ENCODE assay signal across 8 cellular contexts in genomic region chr2:237966250-237966564, GRCh38. TPM values are rescaled to one million over a fixed set of nuclear protein-coding genes. Genes with fewer than 3 reads are reported as not detected.
DNase-seq lines count a peak whose midpoint lies in the region; ATAC-seq and TF ChIP-seq lines count a peak whose summit lies in the region.

No MANE protein-coding gene starts in this region.

- peaks cover 27 to 35% of the 10 kb centered on the region in 2 donors for H3K4me1 ChIP-seq in thyroid gland

- TF ChIP-seq POLR2A in thyroid gland (IDR thresholded peaks at IDR 0.05): no peak

- ATAC-seq in activated T-helper 17 cell treated with anti-CD3 and anti-CD28 coated beads, Interleukin-2, amount 50 U/mL, for 72 hours (replicated peaks): no peak
- no peak for ATAC-seq in HG02588 (IDR thresholded peaks at IDR 0.05; ENCODE audit: unreplicated experiment)

- intact Hi-C loops in thyroid gland (cut with DNase I): loop anchor here (2.0 to 10.0 kb wide), 3 partner anchors 95 to 289 kb away; partner anchors contain the start of genes RAMP1 and SCLY

- H3K9me3 Mint-ChIP-seq in activated naive CD4-positive, alpha-beta T cell treated with anti-CD3 and anti-CD28 coated beads, Interleukin-2, amount 10 ng/mL, durations not matched to agents 7 days and 5 days: peaks cover 18% of the 10 kb centered on the region
- peaks cover 7% of the 10 kb centered on the region for H3K9me3 Mint-ChIP-seq in activated T-helper 17 cell treated with anti-CD3 and anti-CD28 coated beads, Interleukin-2, amount 50 U/mL, for 72 hours

- H3K27me3 Mint-ChIP-seq in activated naive CD4-positive, alpha-beta T cell treated with anti-CD3 and anti-CD28 coated beads, Interleukin-2, amount 10 ng/mL, durations not matched to agents 7 days and 5 days: no peaks in the 10 kb centered on the region
- no peaks in the 10 kb centered on the region for H3K27me3 Mint-ChIP-seq in activated T-helper 17 cell treated with anti-CD3 and anti-CD28 coated beads, Interleukin-2, amount 50 U/mL, for 72 hours

- CTCF ChIA-PET in activated naive CD4-positive, alpha-beta T cell treated with anti-CD3 and anti-CD28 coated beads, Interleukin-2, amount 10 ng/mL, durations not matched to agents 7 days and 5 days (lab: Charles Lee): no interaction called here

- peak overlapping the region; percentile 93 for H3K4me3 ChIP-seq in kidney epithelial cell (ENCODE audit: low read depth, low read length)
- H3K4me3 ChIP-seq in thyroid gland (replicated peaks in 1 of 3): peak overlapping the region in 2 of 3 donors; percentile 29 to 57

- H3K36me3 ChIP-seq in kidney epithelial cell (ENCODE audit: control insufficient read depth, insufficient read depth, low read length) (no peaks in the 10 kb centered on the region), thyroid gland (no peaks in the 10 kb centered on the region)

- TF ChIP-seq CTCF in kidney epithelial cell (IDR thresholded peaks at IDR 0.05; ENCODE audit: insufficient read depth, low read length, poor library complexity, severe bottlenecking) (no peak), thyroid gland (IDR thresholded peaks at IDR 0.05) (no peak)

- H3K27ac Mint-ChIP-seq in activated naive CD4-positive, alpha-beta T cell treated with anti-CD3 and anti-CD28 coated beads, Interleukin-2, amount 10 ng/mL, durations not matched to agents 7 days and 5 days: peak overlapping the region; percentile 71
- H3K27ac Mint-ChIP-seq in activated T-helper 17 cell treated with anti-CD3 and anti-CD28 coated beads, Interleukin-2, amount 50 U/mL, for 72 hours: peak overlapping the region; percentile 50

- no peak for DNase-seq in activated naive CD4-positive, alpha-beta T cell treated with anti-CD3 and anti-CD28 coated beads, Interleukin-2, amount 10 ng/mL, durations not matched to agents 7 days and 5 days
- no peak for DNase-seq in activated naive CD4-positive, alpha-beta T cell treated with Interleukin-2 at 50 U/mL for 16 hours
- DNase-seq in kidney epithelial cell (ENCODE audit: low read depth) (no peak), thyroid gland (no peak), hypothalamus (lab: John Stamatoyannopoulos, UW) (no peak), kidney glomerular epithelial cell (lab: John Stamatoyannopoulos, UW) (no peak)

- H3K27ac ChIP-seq in thyroid gland: no peak overlapping the region

- H3K27me3 ChIP-seq in kidney epithelial cell (ENCODE audit: control insufficient read depth, insufficient read depth, low read length) (no peaks in the 10 kb centered on the region), thyroid gland (no peaks in the 10 kb centered on the region)

- WGBS in thyroid gland, 2 donors: 9 to 10% methylated on average over 15 of the region's 15 CpGs

- peaks cover 23% of the 10 kb centered on the region for H3K36me3 Mint-ChIP-seq in activated naive CD4-positive, alpha-beta T cell treated with anti-CD3 and anti-CD28 coated beads, Interleukin-2, amount 10 ng/mL, durations not matched to agents 7 days and 5 days
- H3K36me3 Mint-ChIP-seq in activated T-helper 17 cell treated with anti-CD3 and anti-CD28 coated beads, Interleukin-2, amount 50 U/mL, for 72 hours (ENCODE audit: low read depth): peaks cover 22% of the 10 kb centered on the region

- H3K9me3 ChIP-seq in thyroid gland: no peaks in the 10 kb centered on the region

- H3K4me3 Mint-ChIP-seq in activated naive CD4-positive, alpha-beta T cell treated with anti-CD3 and anti-CD28 coated beads, Interleukin-2, amount 10 ng/mL, durations not matched to agents 7 days and 5 days: peak overlapping the region; percentile 75
- peak overlapping the region; percentile 77 for H3K4me3 Mint-ChIP-seq in activated T-helper 17 cell treated with anti-CD3 and anti-CD28 coated beads, Interleukin-2, amount 50 U/mL, for 72 hours

- peaks cover 34% of the 10 kb centered on the region for H3K4me1 Mint-ChIP-seq in activated naive CD4-positive, alpha-beta T cell treated with anti-CD3 and anti-CD28 coated beads, Interleukin-2, amount 10 ng/mL, durations not matched to agents 7 days and 5 days
- peaks cover 18% of the 10 kb centered on the region for H3K4me1 Mint-ChIP-seq in activated T-helper 17 cell treated with anti-CD3 and anti-CD28 coated beads, Interleukin-2, amount 50 U/mL, for 72 hours

RNA-seq across cellular contexts. Expression of gene UBE2F, which starts 0.6 kb away (rescaled TPM):
- total RNA-seq in activated T-helper 17 cell treated with anti-CD3 and anti-CD28 coated beads, Interleukin-2, amount 50 U/mL, for 72 hours: 10 to 100 TPM; 38.9 to 44.7 TPM
- 62.3 and 116 TPM in 2 replicates for total RNA-seq in kidney epithelial cell
- 100 to 1,000 TPM in 3 of 4 donors, 10 to 100 TPM in 1; 79.8 to 134 (median 122) TPM for total RNA-seq in thyroid gland
